In genomic region chr12:85468356-85469157, GRCh38 we compare ENCODE assay signal across 8 cellular contexts.
DNase-seq lines count a peak whose midpoint lies in the region; ATAC-seq and TF ChIP-seq lines count a peak whose summit lies in the region.

No MANE protein-coding gene starts in this region.

- no peaks in the 10 kb centered on the region for H4K20me1 ChIP-seq in BLaER1

- H3K27ac Mint-ChIP-seq in activated CD4-positive, alpha-beta T cell treated with anti-CD3 and anti-CD28 coated beads, Interleukin-2, amount 10 ng/mL, durations not matched to agents 24 days and 14 days, result peak overlapping the region; percentile 38
- H3K27ac Mint-ChIP-seq in naive B cell, result peak overlapping the region in 3 of 6 donors; percentile 12 to 79 (median 46)

- intact Hi-C loops in activated CD4-positive, alpha-beta T cell treated with anti-CD3 and anti-CD28 coated beads, Interleukin-2, amount 10 ng/mL, durations not matched to agents 24 days and 14 days (cut with micrococcal nuclease), result loop anchor here (1.0 kb wide), 3 partner anchors 399 to 452 kb away; no protein-coding TSS in a partner anchor

- peaks cover 16% of the 10 kb centered on the region for H3K4me1 Mint-ChIP-seq in activated CD4-positive, alpha-beta T cell treated with anti-CD3 and anti-CD28 coated beads, Interleukin-2, amount 10 ng/mL, durations not matched to agents 24 days and 14 days
- peaks cover 9 to 17% (median 17%) of the 10 kb centered on the region in 3 donors for H3K4me1 Mint-ChIP-seq in naive B cell

- no peak overlapping the region for H3K27ac ChIP-seq in BLaER1

- H3K27me3 Mint-ChIP-seq in activated CD4-positive, alpha-beta T cell treated with anti-CD3 and anti-CD28 coated beads, Interleukin-2, amount 10 ng/mL, durations not matched to agents 24 days and 14 days, result peaks cover 11% of the 10 kb centered on the region
- H3K27me3 Mint-ChIP-seq in naive B cell, result peaks cover 0 to 5% (median 0%) of the 10 kb centered on the region in 3 donors

- no peaks in the 10 kb centered on the region for H3K36me3 ChIP-seq in BLaER1

- H3K9me3 Mint-ChIP-seq in activated CD4-positive, alpha-beta T cell treated with anti-CD3 and anti-CD28 coated beads, Interleukin-2, amount 10 ng/mL, durations not matched to agents 24 days and 14 days, result no peaks in the 10 kb centered on the region
- peaks cover 0 to 4% (median 0%) of the 10 kb centered on the region in 7 donors for H3K9me3 Mint-ChIP-seq in naive B cell

- H3K27me3 ChIP-seq in BLaER1, result no peaks in the 10 kb centered on the region

- no peaks in the 10 kb centered on the region for H3K9me3 ChIP-seq in BLaER1

- ATAC-seq in GM18520 (IDR thresholded peaks at IDR 0.05; ENCODE audit: unreplicated experiment) (peak; percentile 87), HG02973 (IDR thresholded peaks at IDR 0.05; ENCODE audit: unreplicated experiment) (peak; percentile 98), naive B cell (ENCODE audit: low read depth in 2 of 2) (peak in 1 of 2 donors; percentile 48)

- peak; percentile 93 for TF ChIP-seq CTCF in fibroblast of mammary gland (conservative IDR thresholded peaks at IDR 0.05; ENCODE audit: control insufficient read depth, insufficient read depth, low read depth, low read length)

- H3K4me3 Mint-ChIP-seq in activated CD4-positive, alpha-beta T cell treated with anti-CD3 and anti-CD28 coated beads, Interleukin-2, amount 10 ng/mL, durations not matched to agents 24 days and 14 days, result peak overlapping the region; percentile 77
- H3K4me3 Mint-ChIP-seq in naive B cell, result peak overlapping the region; percentile 75 to 91 (median 88)

- DNase-seq in NCI-H187 (lab: John Stamatoyannopoulos, UW) (peak; percentile 13 to 14), fibroblast of mammary gland (ENCODE audit: low read depth) (peak; percentile 71), naive B cell (peak; percentile 3), ureter (ENCODE audit: low spot score) (peak; percentile 45)
- peak; percentile 82 for DNase-seq in activated CD4-positive, alpha-beta T cell treated with anti-CD3 and anti-CD28 coated beads, Interleukin-2, amount 10 ng/mL, durations not matched to agents 24 days and 14 days

- H3K9ac ChIP-seq in BLaER1, result 0 out of 2 replicates have a peak overlapping the region, but pooled peaks have one; percentile 5

- H3K4me3 ChIP-seq in BLaER1 (peak overlapping the region; percentile 56), fibroblast of mammary gland (ENCODE audit: control insufficient read depth, low read depth, low read length) (no peak overlapping the region)

- H3K4me2 ChIP-seq in BLaER1, result peak overlapping the region; percentile 63

- H3K4me1 ChIP-seq in BLaER1, result peaks cover 8% of the 10 kb centered on the region

- no peaks in the 10 kb centered on the region for H3K36me3 Mint-ChIP-seq in activated CD4-positive, alpha-beta T cell treated with anti-CD3 and anti-CD28 coated beads, Interleukin-2, amount 10 ng/mL, durations not matched to agents 24 days and 14 days (ENCODE audit: low read depth)
- H3K36me3 Mint-ChIP-seq in naive B cell, result peaks cover 0 to 8% of the 10 kb centered on the region in 2 donors

Comparison
In these comparisons a context has a peak if more than half of its experiments do, and no peak if none do; other contexts are left out.
1. DNase-seq: peak in every context shown above with its lines; median percentile 82 in activated CD4-positive, alpha-beta T cell treated with anti-CD3 and anti-CD28 coated beads, Interleukin-2, amount 10 ng/mL, durations not matched to agents 24 days and 14 days; 71 in fibroblast of mammary gland; 45 in ureter; 14 in NCI-H187; 3 in naive B cell.